15 cellular contexts compared by ENCODE assay signal in genomic region chr9:104740596-104740995, GRCh38. TPM values are rescaled to one million over a fixed set of nuclear protein-coding genes. Genes with fewer than 3 reads are reported as not detected.
DNase-seq lines count a peak whose midpoint lies in the region; ATAC-seq and TF ChIP-seq lines count a peak whose summit lies in the region.
"Had no signal": no experiment of that assay in that cellular context is flagged by ENCODE, and none has a peak within 500 bp of the region (broad histone marks: within the 10 kb centered on the region; RNA-seq: fewer than 3 reads in every experiment).

No MANE protein-coding gene starts in this region.

- peak overlapping the region in 10 of 11 experiments; percentile 1 to 60 (median 42); a peak in 18 of 22 replicates for H3K4me2 ChIP-seq in BLaER1 treated with 17β-estradiol and CSF1 and Interleukin-3, amounts not matched to agents 10 nM and 100 nM

- TF ChIP-seq CTCF in brain microvascular endothelial cell (IDR thresholded peaks at IDR 0.05; ENCODE audit: low read depth, low read length, missing control alignments): no peak

- no peak overlapping the region for H3K4me3 ChIP-seq in BLaER1 treated with 17β-estradiol and CSF1 and Interleukin-3, amounts not matched to agents 10 nM and 100 nM
- H3K4me3 ChIP-seq in brain microvascular endothelial cell (ENCODE audit: low read depth, low read length): no peak overlapping the region
- H3K4me3 ChIP-seq: sigmoid colon had no signal

- no peaks in the 10 kb centered on the region for H3K36me3 ChIP-seq in BLaER1 treated with 17β-estradiol and CSF1 and Interleukin-3, amounts not matched to agents 10 nM and 100 nM
- no peaks in the 10 kb centered on the region for H3K36me3 ChIP-seq in brain microvascular endothelial cell (replicated peaks)
- H3K36me3 ChIP-seq: sigmoid colon had no signal

- no peaks in the 10 kb centered on the region for H4K20me1 ChIP-seq in BLaER1 treated with 17β-estradiol and CSF1 and Interleukin-3, amounts not matched to agents 10 nM and 100 nM

- in situ Hi-C loops in brain microvascular endothelial cell (cut with HindIII; ENCODE audit: low pct_ligation_motif_present, low sequenced_read_pairs): no loop called here

- ATAC-seq in HG03565 (IDR thresholded peaks at IDR 0.05; ENCODE audit: unreplicated experiment): no peak
- ATAC-seq: stimulated activated naive CD8-positive, alpha-beta T cell treated with anti-CD3 and anti-CD28 coated beads, Interleukin-15, amount 100 ng/mL, for 72 hours had no signal

- H3K9me3 ChIP-seq in BLaER1 treated with 17β-estradiol and CSF1 and Interleukin-3, amounts not matched to agents 10 nM and 100 nM (replicated peaks in 1 of 11): peaks cover 0 to 11% (median 0%) of the 10 kb centered on the region in 11 experiments; a peak in 1 of 22 replicates
- H3K9me3 ChIP-seq: sigmoid colon had no signal

- H3K4me1 ChIP-seq in BLaER1 treated with 17β-estradiol and CSF1 and Interleukin-3, amounts not matched to agents 10 nM and 100 nM: peaks cover 9 to 18% (median 15%) of the 10 kb centered on the region in 10 experiments
- H3K4me1 ChIP-seq: sigmoid colon had no signal

- no peak overlapping the region for H3K9ac ChIP-seq in BLaER1 treated with 17β-estradiol and CSF1 and Interleukin-3, amounts not matched to agents 10 nM and 100 nM

- DNase-seq in M059J (ENCODE audit: low read depth) (peak; percentile 81), brain microvascular endothelial cell (peak; percentile 37), kidney tubule cell (ENCODE audit: low spot score) (peak; percentile 77), NCI-H524 treated with DMSO at 0.1 percent for 48 hours (lab: John Stamatoyannopoulos, UW) (no peak)
- no peak for DNase-seq in NK-92 treated with Interleukin-12 subunit alpha and Interleukin-12 subunit beta, amount 100 ng/mL, for 24 hours (lab: John Stamatoyannopoulos, UW)
- DNase-seq in activated CD8-positive, alpha-beta memory T cell treated with anti-CD3 and anti-CD28 coated beads for 24 hours: no peak
- DNase-seq: CD4-positive, alpha-beta T cell; NCI-H1105 treated with DMSO at 0.1 percent for 48 hours; sigmoid colon; stimulated activated naive CD8-positive, alpha-beta T cell treated with anti-CD3 and anti-CD28 coated beads, Interleukin-15, amount 100 ng/mL, for 72 hours had no signal

- H3K27ac ChIP-seq in BLaER1 treated with 17β-estradiol and CSF1 and Interleukin-3, amounts not matched to agents 10 nM and 100 nM: no peak overlapping the region
- H3K27ac ChIP-seq in brain microvascular endothelial cell: no peak overlapping the region
- H3K27ac ChIP-seq: sigmoid colon had no signal

- no peaks in the 10 kb centered on the region for H3K27me3 ChIP-seq in BLaER1 treated with 17β-estradiol and CSF1 and Interleukin-3, amounts not matched to agents 10 nM and 100 nM
- H3K27me3 ChIP-seq in brain microvascular endothelial cell (replicated peaks): no peaks in the 10 kb centered on the region
- H3K27me3 ChIP-seq: sigmoid colon had no signal

RNA-seq across cellular contexts. Expression of gene NIPSNAP3A, which starts 6.9 kb away (rescaled TPM):
- total RNA-seq in M059J (2014; rRNA removed; shearing (Covaris generic)): 62.1 and 85.4 TPM in 2 replicates

RNA-seq across cellular contexts. Expression of gene NIPSNAP3B, which starts 23.3 kb away (rescaled TPM):
- 0.79 and 1.0 TPM in 2 replicates for total RNA-seq in M059J (2014; rRNA removed; shearing (Covaris generic))

RNA-seq across cellular contexts. Expression of gene OR13D1, which starts 46.3 kb away (rescaled TPM):
- not detected in 2 replicates for total RNA-seq in M059J (2014; rRNA removed; shearing (Covaris generic))
- total RNA-seq: CD4-positive, alpha-beta T cell; liver; neural crest cell; sigmoid colon; T-helper 1 cell treated with Interleukin-12 subunit alpha and Interleukin-12 subunit beta and Interleukin-4 antibody, amounts not matched to agents 30 ng/mL and 1 ng/mL, for 36 hours had no signal

Comparison
In these comparisons a context has a peak if more than half of its experiments do, and no peak if none do; other contexts are left out.
1. DNase-seq: peak in M059J (single experiment), brain microvascular endothelial cell (single experiment) and kidney tubule cell (single experiment); none in NCI-H524 treated with DMSO at 0.1 percent for 48 hours (single experiment), NK-92 treated with Interleukin-12 subunit alpha and Interleukin-12 subunit beta, amount 100 ng/mL, for 24 hours (single experiment) and activated CD8-positive, alpha-beta memory T cell treated with anti-CD3 and anti-CD28 coated beads for 24 hours (single experiment).